12 cellular contexts compared by ENCODE assay signal in genomic region chr7:68014031-68014774, GRCh38.
"Had no signal": no experiment of that assay in that cellular context is flagged by ENCODE, and none has a peak within 500 bp of the region (broad histone marks: within the 10 kb centered on the region; RNA-seq: fewer than 3 reads in every experiment).

No MANE protein-coding gene starts in this region.

- H3K27ac ChIP-seq: tibial artery, vagina had no signal

- ATAC-seq: left colon; right cardiac atrium; stimulated activated memory B cell treated with anti-CD40 and anti-IgM and Interleukin-4, amounts not matched to agents 10 μg/mL and 1 μg/mL and 100 μg/mL, for 72 hours had no signal

- DNase-seq: activated CD4-positive, alpha-beta memory T cell treated with anti-CD3 and anti-CD28 coated beads, Interleukin-2, amount 10 ng/mL, durations not matched to agents 7 days and 5 days; activated CD4-positive, alpha-beta T cell treated with anti-CD3 and anti-CD28 coated beads for 1 hour; activated naive CD8-positive, alpha-beta T cell treated with anti-CD3 and anti-CD28 coated beads, Interleukin-2, amount 10 ng/mL, durations not matched to agents 7 days and 5 days; anterior cingulate cortex; immature natural killer cell; left colon; naive B cell; right cardiac atrium; stimulated activated CD4-positive, alpha-beta T cell treated with anti-CD3 and anti-CD28 coated beads, Interleukin-1b, Interleukin-23, amount 100 ng/mL, for 48 hours; tibial artery had no signal
